ENCODE assay signal across 14 cellular contexts in the genomic region with DNA sequence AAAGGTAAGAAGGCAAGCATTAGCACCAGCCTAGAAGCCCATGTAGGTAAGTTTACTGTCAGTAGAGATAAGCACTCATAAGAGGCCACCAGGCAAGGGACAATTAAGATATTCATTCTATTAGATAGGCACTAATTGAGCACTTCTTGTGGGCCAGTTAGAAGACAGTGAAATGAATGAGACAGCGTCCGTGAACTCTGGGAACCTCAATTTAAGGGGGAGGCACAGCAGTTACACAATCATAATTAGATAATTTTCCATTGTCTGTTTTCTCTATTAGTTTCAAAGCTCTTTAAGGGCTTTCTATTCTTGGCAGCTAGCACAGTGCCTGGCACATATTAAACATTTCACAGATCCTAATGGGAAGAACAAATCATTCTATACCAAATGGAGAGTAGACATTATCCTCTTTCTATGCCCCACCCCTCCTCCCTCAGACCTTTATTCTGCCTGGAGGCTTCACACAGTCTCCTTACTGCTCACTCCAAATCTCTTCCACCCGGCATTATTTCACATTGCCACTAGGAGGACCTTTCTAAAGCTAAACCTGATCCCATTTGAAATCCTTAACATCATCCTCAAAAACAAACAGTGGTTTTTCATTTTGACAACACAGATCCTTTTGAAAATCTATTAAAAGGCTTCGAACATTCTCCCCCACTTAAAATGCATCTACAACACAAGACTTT.
DNase-seq lines count a peak whose midpoint lies in the region; ATAC-seq and TF ChIP-seq lines count a peak whose summit lies in the region.
"Had no signal": no experiment of that assay in that cellular context is flagged by ENCODE, and none has a peak within 500 bp of the region (broad histone marks: within the 10 kb centered on the region; RNA-seq: fewer than 3 reads in every experiment).

No MANE protein-coding gene starts in this region.

- H3K36me3 Mint-ChIP-seq in activated T-helper 1 cell treated with anti-CD3 and anti-CD28 coated beads, Interleukin-12 subunit alpha, Interleukin-12 subunit beta, Interleukin-2, Interleukin-4 antibody, amounts not matched to agents 30 ng/mL and 10 ng/mL and 1 ng/mL, durations not matched to agents 14 hours and 24 hours and 36 hours (ENCODE audit: low read depth): no peaks in the 10 kb centered on the region
- no peaks in the 10 kb centered on the region for H3K36me3 Mint-ChIP-seq in activated naive CD4-positive, alpha-beta T cell treated with anti-CD3 and anti-CD28 coated beads, Interleukin-2, amount 10 ng/mL, durations not matched to agents 7 days and 5 days
- H3K36me3 Mint-ChIP-seq: activated naive CD4-positive, alpha-beta T cell treated with anti-CD3 and anti-CD28 coated beads, Interleukin-2, amount 50 U/mL, for 72 hours had no signal

- CTCF ChIA-PET in AG04450 (lab: Charles Lee): interaction anchor here (0.6 to 0.9 kb wide), 2 partner anchors 177 to 1204 kb away, joined by 3 read pairs; no protein-coding TSS in a partner anchor
- CTCF ChIA-PET in PC-9 (lab: Charles Lee): no interaction called here
- CTCF ChIA-PET in activated naive CD4-positive, alpha-beta T cell treated with anti-CD3 and anti-CD28 coated beads, Interleukin-2, amount 10 ng/mL, durations not matched to agents 7 days and 5 days (lab: Charles Lee): no interaction called here

- 56 to 67% methylated on average over 4 of the region's 4 CpGs for WGBS in heart right ventricle, 2 donors

- DNase-seq in AG04450 (ENCODE audit: low read depth, low spot score) (no peak), PC-9 (no peak), heart right ventricle (no peak)
- no peak for DNase-seq in activated T-helper 1 cell treated with anti-CD3 and anti-CD28 coated beads, Interleukin-12 subunit alpha, Interleukin-12 subunit beta, Interleukin-2, Interleukin-4 antibody, amounts not matched to agents 30 ng/mL and 10 ng/mL and 1 ng/mL, durations not matched to agents 14 hours and 24 hours and 36 hours (ENCODE audit: low spot score)
- DNase-seq in activated naive CD4-positive, alpha-beta T cell treated with Interleukin-2 at 50 U/mL for 16 hours: no peak
- DNase-seq in activated naive CD4-positive, alpha-beta T cell treated with anti-CD3 and anti-CD28 coated beads, Interleukin-2, amount 10 ng/mL, durations not matched to agents 7 days and 5 days: no peak
- DNase-seq: AML-193, erythroblast, HCEC 1CT, spleen had no signal

- TF ChIP-seq CTCF in AG04450 (IDR thresholded peaks at IDR 0.05; ENCODE audit: low read depth, low read length): peak; percentile 20; the same call in 1 of the 2 replicates
- TF ChIP-seq CTCF in PC-9 (conservative IDR thresholded peaks at IDR 0.05): peak; percentile 39; the same call in 1 of the 2 replicates
- peak in 6 of 9 donors; percentile 12 to 38 (median 24) for TF ChIP-seq CTCF in heart right ventricle (IDR thresholded peaks at IDR 0.05)

- no peaks in the 10 kb centered on the region for H3K27me3 Mint-ChIP-seq in activated T-helper 1 cell treated with anti-CD3 and anti-CD28 coated beads, Interleukin-12 subunit alpha, Interleukin-12 subunit beta, Interleukin-2, Interleukin-4 antibody, amounts not matched to agents 30 ng/mL and 10 ng/mL and 1 ng/mL, durations not matched to agents 14 hours and 24 hours and 36 hours (ENCODE audit: insufficient read depth)
- no peaks in the 10 kb centered on the region for H3K27me3 Mint-ChIP-seq in activated naive CD4-positive, alpha-beta T cell treated with anti-CD3 and anti-CD28 coated beads, Interleukin-2, amount 10 ng/mL, durations not matched to agents 7 days and 5 days

- no peaks in the 10 kb centered on the region for H3K4me1 Mint-ChIP-seq in activated T-helper 1 cell treated with anti-CD3 and anti-CD28 coated beads, Interleukin-12 subunit alpha, Interleukin-12 subunit beta, Interleukin-2, Interleukin-4 antibody, amounts not matched to agents 30 ng/mL and 10 ng/mL and 1 ng/mL, durations not matched to agents 14 hours and 24 hours and 36 hours (ENCODE audit: low read depth)
- no peaks in the 10 kb centered on the region for H3K4me1 Mint-ChIP-seq in activated naive CD4-positive, alpha-beta T cell treated with anti-CD3 and anti-CD28 coated beads, Interleukin-2, amount 10 ng/mL, durations not matched to agents 7 days and 5 days

- H3K4me3 Mint-ChIP-seq in activated T-helper 1 cell treated with anti-CD3 and anti-CD28 coated beads, Interleukin-12 subunit alpha, Interleukin-12 subunit beta, Interleukin-2, Interleukin-4 antibody, amounts not matched to agents 30 ng/mL and 10 ng/mL and 1 ng/mL, durations not matched to agents 14 hours and 24 hours and 36 hours: no peak overlapping the region
- H3K4me3 Mint-ChIP-seq in activated naive CD4-positive, alpha-beta T cell treated with anti-CD3 and anti-CD28 coated beads, Interleukin-2, amount 10 ng/mL, durations not matched to agents 7 days and 5 days: no peak overlapping the region

- no TSS peak for BruUV-seq in PC-9 (replicated peaks; lab: Mats Ljungman, UMichigan)

- no peaks in the 10 kb centered on the region for H3F3A ChIP-seq in PC-9 (ENCODE audit: insufficient read depth, low read depth)

- H3K9me3 Mint-ChIP-seq in activated T-helper 1 cell treated with anti-CD3 and anti-CD28 coated beads, Interleukin-12 subunit alpha, Interleukin-12 subunit beta, Interleukin-2, Interleukin-4 antibody, amounts not matched to agents 30 ng/mL and 10 ng/mL and 1 ng/mL, durations not matched to agents 14 hours and 24 hours and 36 hours: no peaks in the 10 kb centered on the region
- no peaks in the 10 kb centered on the region for H3K9me3 Mint-ChIP-seq in activated naive CD4-positive, alpha-beta T cell treated with anti-CD3 and anti-CD28 coated beads, Interleukin-2, amount 10 ng/mL, durations not matched to agents 7 days and 5 days

- no peak overlapping the region for H3K4me3 ChIP-seq in AG04450 (ENCODE audit: low read depth, low read length)
- H3K4me3 ChIP-seq in PC-9: no peak overlapping the region
- no peak overlapping the region for H3K4me3 ChIP-seq in heart right ventricle
- H3K4me3 ChIP-seq: lung, spleen had no signal

- H3K9me2 ChIP-seq in PC-9 (ENCODE audit: insufficient read depth): no peaks in the 10 kb centered on the region

- H3K27me3 ChIP-seq in AG04450 (ENCODE audit: control insufficient read depth, insufficient read depth, low read length) (no peaks in the 10 kb centered on the region), PC-9 (ENCODE audit: insufficient read depth, low read depth) (no peaks in the 10 kb centered on the region), heart right ventricle (no peaks in the 10 kb centered on the region)
- H3K27me3 ChIP-seq: spleen had no signal

- no peaks in the 10 kb centered on the region for H3K9me3 ChIP-seq in AG04450 (ENCODE audit: control insufficient read depth, insufficient read depth, low read length)
- no peaks in the 10 kb centered on the region for H3K9me3 ChIP-seq in PC-9 (ENCODE audit: insufficient read depth, low read depth)
- H3K9me3 ChIP-seq in heart right ventricle: peaks cover 0 to 8% (median 0%) of the 10 kb centered on the region in 11 donors
- H3K9me3 ChIP-seq: spleen had no signal

- H4K20me1 ChIP-seq in PC-9 (ENCODE audit: insufficient read depth): no peaks in the 10 kb centered on the region

- no peak overlapping the region for H3K4me2 ChIP-seq in PC-9

- H3K4me1 ChIP-seq in PC-9 (replicated peaks; ENCODE audit: insufficient read depth) (no peaks in the 10 kb centered on the region), heart right ventricle (no peaks in the 10 kb centered on the region)
- H3K4me1 ChIP-seq: spleen had no signal

- ATAC-seq in HG02885 (IDR thresholded peaks at IDR 0.05; ENCODE audit: poor library complexity, unreplicated experiment): peak; percentile 54
- ATAC-seq in heart right ventricle: peak in 2 of 8 donors; percentile 26 to 61
- no peak for ATAC-seq in GM21423 (IDR thresholded peaks at IDR 0.05; ENCODE audit: unreplicated experiment)
- ATAC-seq: activated naive CD4-positive, alpha-beta T cell treated with anti-CD3 and anti-CD28 coated beads, Interleukin-2, amount 50 U/mL, for 72 hours had no signal

- no peaks in the 10 kb centered on the region for H3K79me2 ChIP-seq in PC-9 (ENCODE audit: low read depth)

- no peak overlapping the region for H2AFZ ChIP-seq in PC-9

- POLR2A ChIA-PET in AG04450 (lab: Yijun Ruan, JAX): no interaction called here
- POLR2A ChIA-PET in PC-9 (lab: Charles Lee; ENCODE audit: unreplicated experiment): interaction anchor here (0.6 kb wide), 1 partner anchor 655 kb away, joined by 5 read pairs; no protein-coding TSS in a partner anchor

- no peak overlapping the region for H3K27ac Mint-ChIP-seq in activated T-helper 1 cell treated with anti-CD3 and anti-CD28 coated beads, Interleukin-12 subunit alpha, Interleukin-12 subunit beta, Interleukin-2, Interleukin-4 antibody, amounts not matched to agents 30 ng/mL and 10 ng/mL and 1 ng/mL, durations not matched to agents 14 hours and 24 hours and 36 hours
- H3K27ac Mint-ChIP-seq in activated naive CD4-positive, alpha-beta T cell treated with anti-CD3 and anti-CD28 coated beads, Interleukin-2, amount 10 ng/mL, durations not matched to agents 7 days and 5 days: no peak overlapping the region
- H3K27ac Mint-ChIP-seq: activated naive CD4-positive, alpha-beta T cell treated with anti-CD3 and anti-CD28 coated beads, Interleukin-2, amount 50 U/mL, for 72 hours had no signal

- H3K27ac ChIP-seq in AG04450 (ENCODE audit: low read depth, low read length) (no peak overlapping the region), PC-9 (no peak overlapping the region), heart right ventricle (no peak overlapping the region)
- H3K27ac ChIP-seq: spleen had no signal

- intact Hi-C loops in PC-9 (cut with micrococcal nuclease; ENCODE audit: unreplicated experiment) (no loop called here), heart right ventricle (cut with DNase I) (loop anchor here in 1 of 10 donors (10.0 kb wide), 1 partner anchor 190 kb away; no protein-coding TSS in a partner anchor)
- intact Hi-C loops in activated T-helper 1 cell treated with anti-CD3 and anti-CD28 coated beads, Interleukin-12 subunit alpha, Interleukin-12 subunit beta, Interleukin-2, Interleukin-4 antibody, amounts not matched to agents 30 ng/mL and 10 ng/mL and 1 ng/mL, durations not matched to agents 14 hours and 24 hours and 36 hours (cut with micrococcal nuclease): no loop called here

- H3K36me3 ChIP-seq in PC-9 (ENCODE audit: low read depth) (no peaks in the 10 kb centered on the region), heart right ventricle (no peaks in the 10 kb centered on the region)
- H3K36me3 ChIP-seq: spleen had no signal
